ENCODE assay signal across 8 cellular contexts in the genomic region with DNA sequence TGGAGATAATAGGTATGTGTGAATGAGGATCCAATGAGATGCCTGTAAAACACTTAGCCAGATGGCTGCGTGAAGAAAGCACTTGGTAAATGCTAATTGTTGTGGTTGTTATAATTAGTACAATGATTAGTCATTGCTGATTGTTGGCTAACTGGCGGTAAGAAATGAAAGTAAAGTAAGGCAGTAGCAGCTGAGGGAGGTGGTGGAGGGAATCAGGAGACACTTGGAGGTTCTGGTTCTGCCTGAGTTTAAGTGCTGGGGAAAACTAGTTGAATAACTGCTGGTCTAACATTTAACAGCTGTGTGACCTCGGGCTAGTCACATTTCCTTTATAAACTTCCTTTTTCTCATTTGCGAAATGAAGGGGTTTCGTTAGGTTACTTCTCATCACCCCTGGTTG. TPM values are rescaled to one million over a fixed set of nuclear protein-coding genes. Genes with fewer than 3 reads are reported as not detected.
DNase-seq lines count a peak whose midpoint lies in the region; ATAC-seq and TF ChIP-seq lines count a peak whose summit lies in the region.

No MANE protein-coding gene starts in this region.

- no peaks in the 10 kb centered on the region for H3K36me3 Mint-ChIP-seq in activated naive CD8-positive, alpha-beta T cell
- peaks cover 15% of the 10 kb centered on the region for H3K36me3 Mint-ChIP-seq in activated naive CD8-positive, alpha-beta T cell treated with anti-CD3 and anti-CD28 coated beads for 36 hours

- TF ChIP-seq CTCF in SU-DHL-6 (IDR thresholded peaks at IDR 0.05; ENCODE audit: insufficient read depth, low read length, poor library complexity, severe bottlenecking): no peak

- no peak for DNase-seq in activated naive CD8-positive, alpha-beta T cell treated with anti-CD3 and anti-CD28 coated beads for 36 hours
- DNase-seq in NCI-H1417 (lab: John Stamatoyannopoulos, UW): no peak
- DNase-seq in HEK293T (ENCODE audit: extremely low spot score): no peak
- no peak for DNase-seq in NCI-H2171 (lab: John Stamatoyannopoulos, UW)

- no peak overlapping the region for H3K4me3 Mint-ChIP-seq in activated naive CD8-positive, alpha-beta T cell
- no peak overlapping the region for H3K4me3 Mint-ChIP-seq in activated naive CD8-positive, alpha-beta T cell treated with anti-CD3 and anti-CD28 coated beads for 36 hours

- H3K4me3 ChIP-seq in SU-DHL-6 (ENCODE audit: insufficient read depth, low read length, poor library complexity, severe bottlenecking) (peak overlapping the region; percentile 24), subcutaneous abdominal adipose tissue (ENCODE audit: low read depth in 1 of 5, low read length in 5 of 5) (peak overlapping the region in 4 of 5 donors; percentile 38 to 57 (median 52))

- H3K27ac ChIP-seq in SU-DHL-6 (ENCODE audit: low read depth, low read length): peak overlapping the region; percentile 62
- H3K27ac ChIP-seq in subcutaneous abdominal adipose tissue (ENCODE audit: low read depth, low read length): no peak overlapping the region

- H3K4me1 Mint-ChIP-seq in activated naive CD8-positive, alpha-beta T cell (ENCODE audit: low read depth): peaks cover 18% of the 10 kb centered on the region
- peaks cover 25% of the 10 kb centered on the region for H3K4me1 Mint-ChIP-seq in activated naive CD8-positive, alpha-beta T cell treated with anti-CD3 and anti-CD28 coated beads for 36 hours

- H4K20me1 ChIP-seq in SU-DHL-6 (ENCODE audit: low read depth, low read length): no peaks in the 10 kb centered on the region

- ATAC-seq in HG03060 (IDR thresholded peaks at IDR 0.05; ENCODE audit: low read depth, unreplicated experiment): peak; percentile 61

- peak overlapping the region; percentile 57 for H3K4me2 ChIP-seq in SU-DHL-6 (ENCODE audit: low read depth, low read length, poor library complexity, severe bottlenecking)

- H3K9me3 ChIP-seq in SU-DHL-6 (ENCODE audit: insufficient read depth, low read length) (no peaks in the 10 kb centered on the region), subcutaneous abdominal adipose tissue (ENCODE audit: control insufficient read depth in 5 of 5, low read length in 5 of 5) (no peaks in the 10 kb centered on the region)

- POLR2A ChIA-PET in HEK293T (lab: Yijun Ruan, JAX): no interaction called here

- peaks cover 26% of the 10 kb centered on the region for H3F3A ChIP-seq in SU-DHL-6 (ENCODE audit: insufficient read depth)

- H3K9me3 Mint-ChIP-seq in activated naive CD8-positive, alpha-beta T cell (ENCODE audit: low read depth): no peaks in the 10 kb centered on the region
- peaks cover 4% of the 10 kb centered on the region for H3K9me3 Mint-ChIP-seq in activated naive CD8-positive, alpha-beta T cell treated with anti-CD3 and anti-CD28 coated beads for 36 hours

- H3K27me3 ChIP-seq in SU-DHL-6 (ENCODE audit: low read length) (no peaks in the 10 kb centered on the region), subcutaneous abdominal adipose tissue (ENCODE audit: control insufficient read depth in 5 of 5, insufficient read depth in 4 of 5, low read length in 5 of 5) (no peaks in the 10 kb centered on the region)

- H3K79me2 ChIP-seq in SU-DHL-6 (ENCODE audit: insufficient read depth, low read length): peaks cover 100% of the 10 kb centered on the region

- H3K36me3 ChIP-seq in SU-DHL-6 (ENCODE audit: low read length): peaks cover 19% of the 10 kb centered on the region
- no peaks in the 10 kb centered on the region for H3K36me3 ChIP-seq in subcutaneous abdominal adipose tissue (ENCODE audit: control insufficient read depth in 5 of 5, insufficient read depth in 5 of 5, low read length in 5 of 5)

- no peaks in the 10 kb centered on the region for H3K27me3 Mint-ChIP-seq in activated naive CD8-positive, alpha-beta T cell
- H3K27me3 Mint-ChIP-seq in activated naive CD8-positive, alpha-beta T cell treated with anti-CD3 and anti-CD28 coated beads for 36 hours: no peaks in the 10 kb centered on the region

- no peak overlapping the region for H2AFZ ChIP-seq in SU-DHL-6 (ENCODE audit: low read depth, low read length, severe bottlenecking)

- H3K4me1 ChIP-seq in subcutaneous abdominal adipose tissue (ENCODE audit: control insufficient read depth in 5 of 5, insufficient read depth in 5 of 5, low read length in 5 of 5): peaks cover 0 to 16% (median 9%) of the 10 kb centered on the region in 5 donors

- H3K9me2 ChIP-seq in SU-DHL-6 (replicated peaks; ENCODE audit: insufficient read depth, low read length): no peaks in the 10 kb centered on the region

- H3K9ac ChIP-seq in SU-DHL-6 (ENCODE audit: low read length): peak overlapping the region; percentile 19; the same call in 1 of the 2 replicates
- peak overlapping the region in 2 of 5 donors; percentile 46 for H3K9ac ChIP-seq in subcutaneous abdominal adipose tissue (ENCODE audit: low read length in 5 of 5)

- CTCF ChIA-PET in HEK293T (lab: Yijun Ruan, JAX): no interaction called here

- peak overlapping the region; percentile 2 for H3K27ac Mint-ChIP-seq in activated naive CD8-positive, alpha-beta T cell
- H3K27ac Mint-ChIP-seq in activated naive CD8-positive, alpha-beta T cell treated with anti-CD3 and anti-CD28 coated beads for 36 hours: no peak overlapping the region

TF ChIP-seq in HEK293T, 16 proteins besides CTCF, POLR2A, EP300 and RAD21:
- TF ChIP-seq FOXK2 (IDR thresholded peaks at IDR 0.05) (no peak), TARDBP (IDR thresholded peaks at IDR 0.05) (no peak), ZNF384 (IDR thresholded peaks at IDR 0.05) (no peak)

RNA-seq across cellular contexts. Expression of a gene that starts 30.9 kb away (rescaled TPM):
- 10 to 100 TPM; 40.3 to 42.1 TPM for total RNA-seq in activated naive CD8-positive, alpha-beta T cell treated with anti-CD3 and anti-CD28 coated beads for 36 hours
